In genomic region chr6:158027590-158028285, GRCh38 we compare ENCODE assay signal across 11 cellular contexts. TPM values are rescaled to one million over a fixed set of nuclear protein-coding genes. Genes with fewer than 3 reads are reported as not detected.
DNase-seq lines count a peak whose midpoint lies in the region; ATAC-seq and TF ChIP-seq lines count a peak whose summit lies in the region.
"Had no signal": no experiment of that assay in that cellular context is flagged by ENCODE, and none has a peak within 500 bp of the region (broad histone marks: within the 10 kb centered on the region; RNA-seq: fewer than 3 reads in every experiment).

No MANE protein-coding gene starts in this region.

- peak; percentile 15 for DNase-seq in NCI-H1694 (lab: John Stamatoyannopoulos, UW)
- DNase-seq in effector memory CD4-positive, alpha-beta T cell: no peak
- DNase-seq in neural progenitor cell (ENCODE audit: low spot score): no peak
- DNase-seq in NCI-H146 treated with DMSO at 0.1 percent for 48 hours (lab: John Stamatoyannopoulos, UW; ENCODE audit: unreplicated experiment): no peak
- DNase-seq: EL, hippocampal formation, NCI-H1417 treated with DMSO at 0.1 percent for 48 hours had no signal

- H3K4me3 Mint-ChIP-seq in neural progenitor cell: no peak overlapping the region

- no peaks in the 10 kb centered on the region for H3K9me3 ChIP-seq in BLaER1 treated with 17β-estradiol and CSF1 and Interleukin-3, amounts not matched to agents 10 nM and 100 nM (replicated peaks in 1 of 11)
- H3K9me3 ChIP-seq in effector memory CD4-positive, alpha-beta T cell (ENCODE audit: control insufficient read depth, low read length): no peaks in the 10 kb centered on the region
- no peaks in the 10 kb centered on the region for H3K9me3 ChIP-seq in neural progenitor cell (ENCODE audit: low read depth)

- H3F3A ChIP-seq in neural progenitor cell (ENCODE audit: low read depth): no peaks in the 10 kb centered on the region

- peak overlapping the region; percentile 74 for H3K27ac Mint-ChIP-seq in neural progenitor cell

- no peaks in the 10 kb centered on the region for H3K36me3 Mint-ChIP-seq in neural progenitor cell

- no peak overlapping the region for H2AFZ ChIP-seq in neural progenitor cell (replicated peaks)

- H3K36me3 ChIP-seq in BLaER1 treated with 17β-estradiol and CSF1 and Interleukin-3, amounts not matched to agents 10 nM and 100 nM: no peaks in the 10 kb centered on the region
- no peaks in the 10 kb centered on the region for H3K36me3 ChIP-seq in effector memory CD4-positive, alpha-beta T cell (ENCODE audit: control insufficient read depth, insufficient read depth, low read length)
- H3K36me3 ChIP-seq in neural progenitor cell: no peaks in the 10 kb centered on the region

- ATAC-seq in HG03460 (IDR thresholded peaks at IDR 0.05; ENCODE audit: unreplicated experiment) (no peak), GM21447 (IDR thresholded peaks at IDR 0.05; ENCODE audit: unreplicated experiment) (no peak), HG02610 (IDR thresholded peaks at IDR 0.05; ENCODE audit: unreplicated experiment) (no peak)

- H3K27me3 ChIP-seq in BLaER1 treated with 17β-estradiol and CSF1 and Interleukin-3, amounts not matched to agents 10 nM and 100 nM: peaks cover 0 to 21% (median 0%) of the 10 kb centered on the region in 11 experiments; a peak in 3 of 22 replicates
- H3K27me3 ChIP-seq in effector memory CD4-positive, alpha-beta T cell (replicated peaks; ENCODE audit: control insufficient read depth, insufficient read depth, low read length, poor library complexity, severe bottlenecking): no peaks in the 10 kb centered on the region
- no peaks in the 10 kb centered on the region for H3K27me3 ChIP-seq in neural progenitor cell

- peaks cover 56 to 68% (median 62%) of the 10 kb centered on the region in 10 experiments for H3K4me1 ChIP-seq in BLaER1 treated with 17β-estradiol and CSF1 and Interleukin-3, amounts not matched to agents 10 nM and 100 nM
- H3K4me1 ChIP-seq in effector memory CD4-positive, alpha-beta T cell (ENCODE audit: control insufficient read depth, insufficient read depth, low read length, poor library complexity, severe bottlenecking): peaks cover 39% of the 10 kb centered on the region
- H3K4me1 ChIP-seq in neural progenitor cell: peaks cover 6% of the 10 kb centered on the region

- no peak for TF ChIP-seq CTCF in neural progenitor cell (IDR thresholded peaks at IDR 0.05)

- no peaks in the 10 kb centered on the region for H3K9me3 Mint-ChIP-seq in neural progenitor cell

- peak overlapping the region in 9 of 11 experiments; percentile 28 to 70 (median 59); a peak in 14 of 22 replicates for H3K9ac ChIP-seq in BLaER1 treated with 17β-estradiol and CSF1 and Interleukin-3, amounts not matched to agents 10 nM and 100 nM
- H3K9ac ChIP-seq in neural progenitor cell: no peak overlapping the region

- H3K4me1 Mint-ChIP-seq in neural progenitor cell: peaks cover 36% of the 10 kb centered on the region

- peaks cover 2% of the 10 kb centered on the region for H3K27me3 Mint-ChIP-seq in neural progenitor cell (ENCODE audit: insufficient read depth, low read depth)

- no peaks in the 10 kb centered on the region for H3K79me2 ChIP-seq in neural progenitor cell (ENCODE audit: low read depth)

- H4K20me1 ChIP-seq in BLaER1 treated with 17β-estradiol and CSF1 and Interleukin-3, amounts not matched to agents 10 nM and 100 nM: peaks cover 0 to 44% (median 14%) of the 10 kb centered on the region in 11 experiments; a peak in 14 of 22 replicates
- no peaks in the 10 kb centered on the region for H4K20me1 ChIP-seq in neural progenitor cell (ENCODE audit: low read depth)

- H3K4me3 ChIP-seq in BLaER1 treated with 17β-estradiol and CSF1 and Interleukin-3, amounts not matched to agents 10 nM and 100 nM: peak overlapping the region in 9 of 10 experiments; percentile 6 to 51 (median 39); a peak in 6 of 20 replicates
- H3K4me3 ChIP-seq in effector memory CD4-positive, alpha-beta T cell (ENCODE audit: insufficient read depth, low read depth, low read length, poor library complexity, severe bottlenecking): no peak overlapping the region
- H3K4me3 ChIP-seq in neural progenitor cell: no peak overlapping the region

- H3K27ac ChIP-seq in BLaER1 treated with 17β-estradiol and CSF1 and Interleukin-3, amounts not matched to agents 10 nM and 100 nM: peak overlapping the region in 7 of 11 experiments; percentile 60 to 74 (median 64); a peak in 13 of 22 replicates
- H3K27ac ChIP-seq in effector memory CD4-positive, alpha-beta T cell (ENCODE audit: insufficient read depth, low read length, poor library complexity, severe bottlenecking): peak overlapping the region; percentile 88
- H3K27ac ChIP-seq in neural progenitor cell: no peak overlapping the region

- peak overlapping the region; percentile 85 to 97 (median 93) for H3K4me2 ChIP-seq in BLaER1 treated with 17β-estradiol and CSF1 and Interleukin-3, amounts not matched to agents 10 nM and 100 nM
- H3K4me2 ChIP-seq in neural progenitor cell: no peak overlapping the region

RNA-seq across cellular contexts. Expression of gene SYNJ2, which starts 46.1 kb away (rescaled TPM):
- 2.5 and 4.8 TPM in 2 replicates for total RNA-seq in neural progenitor cell (ENCODE audit: low replicate concordance)

Comparison
In these comparisons a context has a peak if more than half of its experiments do, and no peak if none do; other contexts are left out.
1. H3K4me3 ChIP-seq: peak in BLaER1 treated with 17β-estradiol and CSF1 and Interleukin-3, amounts not matched to agents 10 nM and 100 nM (9 of 10); none in effector memory CD4-positive, alpha-beta T cell (single experiment) and neural progenitor cell (single experiment).